ENCODE assay signal across 15 cellular contexts in the genomic region with DNA sequence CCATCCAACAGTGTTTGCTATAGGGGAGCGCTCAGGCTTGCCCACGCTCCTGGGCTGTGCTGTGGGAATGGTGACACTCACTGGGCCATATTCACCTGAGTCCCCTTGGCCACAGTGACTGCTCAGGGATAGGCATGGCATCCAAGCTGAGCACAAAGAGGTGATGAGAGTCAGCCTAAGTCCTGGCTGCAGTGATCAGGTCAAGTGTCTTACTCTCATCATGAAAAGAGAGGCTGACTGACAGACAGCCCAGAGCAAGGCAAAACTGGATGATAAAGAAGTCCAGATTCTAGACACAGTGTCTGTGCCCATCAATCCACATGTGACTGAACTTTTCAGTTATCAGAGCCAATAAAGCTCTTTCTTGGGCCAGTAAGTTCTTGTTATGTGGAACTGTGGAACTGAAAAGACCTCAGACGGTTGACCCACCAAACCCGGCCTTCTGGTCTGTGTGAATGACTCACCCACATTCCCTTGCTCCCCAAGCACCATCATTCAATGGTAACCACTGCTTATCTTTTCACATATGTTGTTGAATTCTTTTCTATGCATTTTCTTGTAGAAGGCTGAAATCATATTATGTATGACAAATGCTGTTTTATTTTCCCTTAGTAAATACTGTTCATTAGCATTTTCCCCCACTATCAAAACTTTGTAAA. TPM values are rescaled to one million over a fixed set of nuclear protein-coding genes. Genes with fewer than 3 reads are reported as not detected.
DNase-seq lines count a peak whose midpoint lies in the region; ATAC-seq, FAIRE-seq and TF ChIP-seq lines count a peak whose summit lies in the region.
"Had no signal": no experiment of that assay in that cellular context is flagged by ENCODE, and none has a peak within 500 bp of the region (broad histone marks: within the 10 kb centered on the region; RNA-seq: fewer than 3 reads in every experiment).

No MANE protein-coding gene starts in this region.

- intact Hi-C loops in K562 (cut with micrococcal nuclease), result loop anchor here (5.0 kb wide), 2 partner anchors 67 to 88 kb away; partner anchors contain the start of gene MAPK1

- TF ChIP-seq POLR2A in K562 (conservative IDR thresholded peaks at IDR 0.05) (no peak), GM12891 (IDR thresholded peaks at IDR 0.05; ENCODE audit: low read depth, low read length) (no peak)

- peaks cover 70% of the 10 kb centered on the region for H3K36me3 ChIP-seq in K562 (ENCODE audit: control insufficient read depth, insufficient read depth, low read length)

- peaks cover 5% of the 10 kb centered on the region for H4K20me1 ChIP-seq in K562 (replicated peaks; ENCODE audit: control insufficient read depth, insufficient read depth, low read length)

- FAIRE-seq in K562 (lab: Jason Lieb, UNC), result peak; percentile 84
- FAIRE-seq in GM12891 (lab: Jason Lieb, UNC), result no peak
- FAIRE-seq: endometrium, TTC549 had no signal

- peak; percentile 30; the same call in 1 of the 2 replicates for TF ChIP-seq EP300 in K562 (IDR thresholded peaks at IDR 0.05; ENCODE audit: low read length)

- no peak overlapping the region for H3K4me2 ChIP-seq in K562 (ENCODE audit: insufficient read depth, low read length)

- CTCF ChIA-PET in K562 (lab: Yijun Ruan, JAX; ENCODE audit: low intra/inter-chr PET ratio), result interaction anchor here (1.6 to 1.8 kb wide), 2 partner anchors 66 to 159 kb away, joined by 4 to 10 read pairs; no protein-coding TSS in a partner anchor

- no TSS peak for BruUV-seq in K562 (replicated peaks; lab: Mats Ljungman, UMichigan)

- peaks cover 5% of the 10 kb centered on the region for H3K9me1 ChIP-seq in K562 (ENCODE audit: control insufficient read depth, insufficient read depth, low read length)

- no peak for TF ChIP-seq RAD21 in K562 (CRISPR knock-in tag; conservative IDR thresholded peaks at IDR 0.05 in 1 of 2, IDR thresholded peaks at IDR 0.05 in 1 of 2)

- peak; percentile 61 for ATAC-seq in K562
- ATAC-seq in HG02763 (IDR thresholded peaks at IDR 0.05; ENCODE audit: unreplicated experiment), result no peak
- ATAC-seq: upper lobe of right lung had no signal

- POLR2A ChIA-PET in K562 (lab: Yijun Ruan, JAX), result interaction anchor here (0.8 to 4.7 kb wide), 10 partner anchors 11 to 169 kb away, joined by 3 to 63 read pairs (median 6); partner anchors contain the start of gene YPEL1

- peak overlapping the region in 1 of 2 experiments; percentile 39; a peak in 1 of 4 replicates for H3K9ac ChIP-seq in K562 (ENCODE audit: insufficient read depth in 1 of 2, low read depth in 2 of 2, low read length in 2 of 2)
- H3K9ac ChIP-seq: BLaER1 treated with 17β-estradiol and CSF1 and Interleukin-3, amounts not matched to agents 10 nM and 100 nM had no signal

- WGBS in K562 (ENCODE audit: insufficient coverage, low coverage, missing lambda C conversion rate), result 67% methylated on average over 4 of the region's 4 CpGs

- 0 out of 3 replicates have a peak, but pooled peaks cover 2% of the 10 kb centered on the region for H3K79me2 ChIP-seq in K562 (ENCODE audit: control insufficient read depth, insufficient read depth, low read length)

- no peaks in the 10 kb centered on the region for H3K27me3 ChIP-seq in K562 (ENCODE audit: control insufficient read depth in 2 of 2, insufficient read depth in 2 of 2, low read length in 2 of 2)
- H3K27me3 ChIP-seq: BLaER1 treated with 17β-estradiol and CSF1 and Interleukin-3, amounts not matched to agents 10 nM and 100 nM; MG63; upper lobe of right lung had no signal

- DNase-seq in A172 (ENCODE audit: low spot score), result peak; percentile 50
- DNase-seq in HCEC 1CT, result peak; percentile 56
- peak; percentile 84 to 90 (median 88) for DNase-seq in K562 (ENCODE audit: extremely low read depth in 1 of 4, low spot score in 3 of 4)
- peak; percentile 67 for DNase-seq in kidney tubule cell (ENCODE audit: low spot score)
- DNase-seq in GM12891 (ENCODE audit: insufficient read length, low spot score), result no peak
- no peak for DNase-seq in activated gamma-delta T cell (lab: John Stamatoyannopoulos, UW)
- DNase-seq in NCI-H187 (lab: John Stamatoyannopoulos, UW), result no peak
- DNase-seq: amniotic stem cell, MG63, NCI-H2227 treated with DMSO at 0.1 percent for 48 hours, upper lobe of right lung had no signal

- H3K4me1 ChIP-seq in K562 (replicated peaks in 1 of 2; ENCODE audit: control insufficient read depth in 2 of 2, insufficient read depth in 2 of 2, low read length in 2 of 2), result peaks cover 0 to 12% of the 10 kb centered on the region in 2 experiments; a peak in 2 of 5 replicates
- H3K4me1 ChIP-seq: upper lobe of right lung had no signal

- no peaks in the 10 kb centered on the region for H3K9me3 ChIP-seq in K562 (replicated peaks; ENCODE audit: control insufficient read depth, insufficient read depth, low read depth, low read length)
- H3K9me3 ChIP-seq: MG63, upper lobe of right lung had no signal

- in situ Hi-C loops in K562 (cut with MboI), result no loop called here

- H2AFZ ChIP-seq in K562 (ENCODE audit: low read depth, low read length), result no peak overlapping the region

- H3K4me3 ChIP-seq in K562, result no peak overlapping the region
- H3K4me3 ChIP-seq: BLaER1 treated with 17β-estradiol and CSF1 and Interleukin-3, amounts not matched to agents 10 nM and 100 nM; MG63; upper lobe of right lung had no signal

- peak overlapping the region; percentile 7; the same call in 2 of the 3 replicates for H3K27ac ChIP-seq in K562 (ENCODE audit: extremely low read depth, low read depth, low read length)
- H3K27ac ChIP-seq: upper lobe of right lung had no signal

- no peak for TF ChIP-seq CTCF in K562 (IDR thresholded peaks at IDR 0.05 in 2 of 3, conservative IDR thresholded peaks at IDR 0.05 in 1 of 3; ENCODE audit: insufficient read depth in 2 of 3, low read depth in 1 of 3, low read length in 3 of 3)

TF ChIP-seq in K562, 482 proteins besides CTCF, POLR2A, EP300 and RAD21 (continues in another document):
- TF ChIP-seq ZNF696 (CRISPR knock-in tag; conservative IDR thresholded peaks at IDR 0.05) (no peak), MAFK (IDR thresholded peaks at IDR 0.05; ENCODE audit: low read length) (peak; percentile 27; the same call in 1 of the 2 replicates), NFE2 (IDR thresholded peaks at IDR 0.05; ENCODE audit: low read depth) (no peak), EWSR1 (IDR thresholded peaks at IDR 0.05; ENCODE audit: borderline replicate concordance, low read depth, partially characterized antibody) (no peak)
- TF ChIP-seq, protein P1, sequence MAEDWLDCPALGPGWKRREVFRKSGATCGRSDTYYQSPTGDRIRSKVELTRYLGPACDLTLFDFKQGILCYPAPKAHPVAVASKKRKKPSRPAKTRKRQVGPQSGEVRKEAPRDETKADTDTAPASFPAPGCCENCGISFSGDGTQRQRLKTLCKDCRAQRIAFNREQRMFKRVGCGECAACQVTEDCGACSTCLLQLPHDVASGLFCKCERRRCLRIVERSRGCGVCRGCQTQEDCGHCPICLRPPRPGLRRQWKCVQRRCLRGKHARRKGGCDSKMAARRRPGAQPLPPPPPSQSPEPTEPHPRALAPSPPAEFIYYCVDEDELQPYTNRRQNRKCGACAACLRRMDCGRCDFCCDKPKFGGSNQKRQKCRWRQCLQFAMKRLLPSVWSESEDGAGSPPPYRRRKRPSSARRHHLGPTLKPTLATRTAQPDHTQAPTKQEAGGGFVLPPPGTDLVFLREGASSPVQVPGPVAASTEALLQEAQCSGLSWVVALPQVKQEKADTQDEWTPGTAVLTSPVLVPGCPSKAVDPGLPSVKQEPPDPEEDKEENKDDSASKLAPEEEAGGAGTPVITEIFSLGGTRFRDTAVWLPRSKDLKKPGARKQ (CRISPR knock-in tag; IDR thresholded peaks at IDR 0.05), result peak; percentile 48; the same call in 1 of the 2 replicates

TF ChIP-seq in GM12891, 5 proteins besides CTCF, POLR2A, EP300 and RAD21:
- TF ChIP-seq PAX5 (IDR thresholded peaks at IDR 0.05; ENCODE audit: insufficient read depth, low read length, severe bottlenecking) (no peak), SPI1 (IDR thresholded peaks at IDR 0.05; ENCODE audit: low read depth, low read length) (no peak), POU2F2 (IDR thresholded peaks at IDR 0.05; ENCODE audit: low read depth, low read length) (no peak), POLR2AphosphoS5 (IDR thresholded peaks at IDR 0.05; ENCODE audit: low read depth, low read length) (no peak), TAF1 (IDR thresholded peaks at IDR 0.05; ENCODE audit: low read depth, low read length) (no peak)
TF ChIP-seq in GM12891: peak in this region for 0.

RNA-seq across cellular contexts. Expression of gene YPEL1, which starts 43.2 kb away (rescaled TPM):
- 0.67 and 2.7 TPM in 2 replicates for total RNA-seq in A172 (2014; rRNA removed; shearing (Covaris generic))
- 4.4 and 6.2 TPM in 2 replicates for total RNA-seq in K562 (2011; cell fraction: chromatin; rRNA removed; ENCODE audit: low replicate concordance)
- 3.0 TPM in 2 replicates for total RNA-seq in K562 (2011; cell fraction: nucleolus; rRNA removed)
- total RNA-seq in K562 (2011; cell fraction: nucleoplasm; rRNA removed), result 4.6 and 4.7 TPM in 2 replicates
- total RNA-seq in K562 (2014; rRNA removed) (0.18 and 0.49 TPM in 2 replicates), K562 (2014; rRNA removed; fragmentation: Illumina TruSeq; extraction: Trizol) (0.41 and 0.47 TPM in 2 replicates), K562 (2015; rRNA removed; fragmentation: Illumina TruSeq; extraction: Trizol) (0.15 and 0.25 TPM in 2 replicates), K562 (2021) (0.53 and 0.54 TPM in 2 replicates)
- polyA plus RNA-seq in K562 (2011; rRNA removed) (2.2 and 2.4 TPM in 2 replicates), K562 (2014; fragmentation: Illumina TruSeq; extraction: Trizol) (0.46 TPM in 2 replicates), K562 (2014; fragmentation: Nextera tagmentation; extraction: Ambion mirVana) (under 1 TPM; 0.07 to 0.10 TPM), K562 (2014; rRNA removed) (0.36 and 1.7 TPM in 2 replicates)
- polyA plus RNA-seq in K562 (2011; cell fraction: cytosol; rRNA removed), result 0.63 and 1.4 TPM in 2 replicates
- 1.9 and 2.6 TPM in 2 replicates for polyA plus RNA-seq in K562 (2011; cell fraction: nucleus; rRNA removed)
- polyA plus RNA-seq in K562 (2012), result 0.59 and 4.0 TPM in 2 replicates
- polyA minus RNA-seq in K562 (2011; rRNA and poly(A)+ RNA removed), result 1.4 and 3.0 TPM in 2 replicates
- 0.46 and 0.67 TPM in 2 replicates for polyA minus RNA-seq in K562 (2011; cell fraction: cytosol; rRNA and poly(A)+ RNA removed)
- 0.67 and 1.00 TPM in 2 replicates for polyA minus RNA-seq in K562 (2011; cell fraction: nucleus; rRNA and poly(A)+ RNA removed)
- 0.44 TPM for polyA plus RNA-seq in GM12891 (2012; ENCODE audit: low read depth, missing spikeins)

Comparison
In these comparisons a context has a peak if more than half of its experiments do, and no peak if none do; other contexts are left out.
1. DNase-seq: peak in A172 (single experiment), HCEC 1CT (single experiment), K562 (4 of 4) and kidney tubule cell (single experiment); none in GM12891 (single experiment), activated gamma-delta T cell (single experiment) and NCI-H187 (0 of 2).